ENCODE assay signal across 27 cellular contexts in the genomic region with DNA sequence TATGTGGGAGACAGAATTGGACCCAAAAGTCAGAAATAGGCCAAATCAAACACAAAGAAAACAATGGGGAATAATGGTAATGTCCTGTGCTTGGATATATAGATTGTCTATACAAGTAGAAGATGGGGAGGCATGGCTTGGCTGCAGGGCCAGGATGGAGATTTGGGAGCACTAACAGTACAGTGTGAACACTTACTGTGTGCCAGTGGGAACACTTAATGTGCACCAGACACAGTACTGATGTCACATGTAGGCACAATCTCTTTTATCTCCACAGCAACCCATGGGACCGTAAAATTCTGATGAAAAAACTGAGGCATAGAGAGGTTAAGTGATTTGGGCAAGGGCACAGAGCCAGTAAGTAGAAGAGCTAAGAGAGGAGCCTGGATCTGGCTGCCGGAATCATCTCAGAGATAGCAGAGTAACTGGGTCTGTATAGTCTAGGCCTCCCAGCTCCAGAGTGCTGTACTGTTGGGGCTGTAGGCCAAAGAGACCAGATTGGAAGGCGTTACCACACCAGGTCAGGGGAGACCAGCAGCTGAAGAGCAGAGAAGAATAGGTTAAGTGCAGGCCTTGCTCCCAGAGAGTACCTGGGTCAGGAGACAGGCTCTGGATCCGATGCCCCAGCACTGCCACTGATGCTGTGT.
DNase-seq lines count a peak whose midpoint lies in the region; ATAC-seq and TF ChIP-seq lines count a peak whose summit lies in the region.
"Had no signal": no experiment of that assay in that cellular context is flagged by ENCODE, and none has a peak within 500 bp of the region (broad histone marks: within the 10 kb centered on the region; RNA-seq: fewer than 3 reads in every experiment).

No MANE protein-coding gene starts in this region.

- H3K9me3 Mint-ChIP-seq in activated naive CD4-positive, alpha-beta T cell treated with anti-CD3 and anti-CD28 coated beads, Interleukin-2, amount 50 U/mL, for 24 hours = no peaks in the 10 kb centered on the region
- H3K9me3 Mint-ChIP-seq in glutamatergic neuron (ENCODE audit: unreplicated experiment) = peaks cover 2% of the 10 kb centered on the region
- H3K9me3 Mint-ChIP-seq: activated B cell treated with CpG ODN at 0.5 μM for 24 hours; activated CD4-positive, alpha-beta memory T cell treated with anti-CD3 and anti-CD28 coated beads for 36 hours; activated naive CD8-positive, alpha-beta T cell treated with anti-CD3 and anti-CD28 coated beads, Interleukin-2, amount 10 ng/mL, durations not matched to agents 7 days and 5 days; activated T-helper 1 cell treated with anti-CD3 and anti-CD28 coated beads, Interleukin-12 subunit alpha, Interleukin-12 subunit beta, Interleukin-2, Interleukin-4 antibody, amounts not matched to agents 30 ng/mL and 10 ng/mL and 1 ng/mL, durations not matched to agents 14 hours and 24 hours and 36 hours; IgD-negative memory B cell; stimulated activated naive B cell treated with anti-CD40 and anti-IgM and Interleukin-4, amounts not matched to agents 10 μg/mL and 1 μg/mL and 100 μg/mL, for 72 hours had no signal

- H3K27ac Mint-ChIP-seq in activated naive CD4-positive, alpha-beta T cell treated with anti-CD3 and anti-CD28 coated beads, Interleukin-2, amount 50 U/mL, for 24 hours = peak overlapping the region; percentile 15
- no peak overlapping the region for H3K27ac Mint-ChIP-seq in glutamatergic neuron (ENCODE audit: unreplicated experiment)
- H3K27ac Mint-ChIP-seq: activated B cell treated with CpG ODN at 0.5 μM for 24 hours; activated CD4-positive, alpha-beta memory T cell treated with anti-CD3 and anti-CD28 coated beads for 36 hours; activated naive CD8-positive, alpha-beta T cell treated with anti-CD3 and anti-CD28 coated beads, Interleukin-2, amount 10 ng/mL, durations not matched to agents 7 days and 5 days; activated T-helper 1 cell treated with anti-CD3 and anti-CD28 coated beads, Interleukin-12 subunit alpha, Interleukin-12 subunit beta, Interleukin-2, Interleukin-4 antibody, amounts not matched to agents 30 ng/mL and 10 ng/mL and 1 ng/mL, durations not matched to agents 14 hours and 24 hours and 36 hours; IgD-negative memory B cell; stimulated activated naive B cell treated with anti-CD40 and anti-IgM and Interleukin-4, amounts not matched to agents 10 μg/mL and 1 μg/mL and 100 μg/mL, for 72 hours had no signal

- H3K4me3 ChIP-seq in right atrium auricular region (no peak overlapping the region), brain microvascular endothelial cell (ENCODE audit: low read depth, low read length) (no peak overlapping the region)

- no peaks in the 10 kb centered on the region for H3K4me1 Mint-ChIP-seq in activated naive CD4-positive, alpha-beta T cell treated with anti-CD3 and anti-CD28 coated beads, Interleukin-2, amount 50 U/mL, for 24 hours
- H3K4me1 Mint-ChIP-seq in glutamatergic neuron (ENCODE audit: low read depth, unreplicated experiment) = peaks cover 2% of the 10 kb centered on the region
- H3K4me1 Mint-ChIP-seq: activated B cell treated with CpG ODN at 0.5 μM for 24 hours; IgD-negative memory B cell; stimulated activated naive B cell treated with anti-CD40 and anti-IgM and Interleukin-4, amounts not matched to agents 10 μg/mL and 1 μg/mL and 100 μg/mL, for 72 hours had no signal

- TF ChIP-seq CTCF in right atrium auricular region (IDR thresholded peaks at IDR 0.05) (no peak), glutamatergic neuron (IDR thresholded peaks at IDR 0.05; ENCODE audit: partially characterized antibody, unreplicated experiment) (no peak), brain microvascular endothelial cell (IDR thresholded peaks at IDR 0.05; ENCODE audit: low read depth, low read length, missing control alignments) (no peak)

- DNase-seq in activated naive CD4-positive, alpha-beta T cell treated with Interleukin-2 at 50 U/mL for 16 hours = no peak
- peak; percentile 11 to 40 for DNase-seq in cerebellar nuclear complex (lab: John Stamatoyannopoulos, UW)
- DNase-seq in right atrium auricular region (ENCODE audit: low spot score) = no peak
- DNase-seq in glutamatergic neuron = no peak
- DNase-seq in brain microvascular endothelial cell = no peak
- no peak for DNase-seq in amniotic stem cell (lab: John Stamatoyannopoulos, UW)
- DNase-seq: activated B cell treated with CpG ODN at 0.5 μM for 24 hours; activated CD4-positive, alpha-beta memory T cell treated with anti-CD3 and anti-CD28 coated beads for 36 hours; activated CD8-positive, alpha-beta memory T cell treated with anti-CD3 and anti-CD28 coated beads, Interleukin-2, amount 50 U/mL, for 4 hours; activated naive CD8-positive, alpha-beta T cell treated with anti-CD3 and anti-CD28 coated beads, Interleukin-2, amount 10 ng/mL, durations not matched to agents 7 days and 5 days; AML-193; DMS53; effector CD8-positive, alpha-beta T cell; H7; kidney glomerular epithelial cell; NCI-H1048; NCI-H1694 treated with DMSO at 0.1 percent for 48 hours; NCI-H2171 treated with DMSO at 0.1 percent for 48 hours; NCI-H526; SIG-M5; stimulated activated CD4-positive, alpha-beta T cell treated with anti-CD3 and anti-CD28 coated beads, Interleukin-15, amount 100 ng/mL, for 24 hours; stimulated activated naive B cell treated with anti-CD40 and anti-IgM and Interleukin-4, amounts not matched to agents 10 μg/mL and 1 μg/mL and 100 μg/mL, for 72 hours had no signal

- H3K27me3 ChIP-seq in right atrium auricular region (no peaks in the 10 kb centered on the region), brain microvascular endothelial cell (replicated peaks) (no peaks in the 10 kb centered on the region)

- no peaks in the 10 kb centered on the region for H3K27me3 Mint-ChIP-seq in activated naive CD4-positive, alpha-beta T cell treated with anti-CD3 and anti-CD28 coated beads, Interleukin-2, amount 50 U/mL, for 24 hours
- no peaks in the 10 kb centered on the region for H3K27me3 Mint-ChIP-seq in glutamatergic neuron (ENCODE audit: unreplicated experiment)
- H3K27me3 Mint-ChIP-seq: activated B cell treated with CpG ODN at 0.5 μM for 24 hours; activated CD4-positive, alpha-beta memory T cell treated with anti-CD3 and anti-CD28 coated beads for 36 hours; activated naive CD8-positive, alpha-beta T cell treated with anti-CD3 and anti-CD28 coated beads, Interleukin-2, amount 10 ng/mL, durations not matched to agents 7 days and 5 days; IgD-negative memory B cell; stimulated activated naive B cell treated with anti-CD40 and anti-IgM and Interleukin-4, amounts not matched to agents 10 μg/mL and 1 μg/mL and 100 μg/mL, for 72 hours had no signal

- H3K27ac ChIP-seq in right atrium auricular region = peak overlapping the region; percentile 56 to 86
- no peak overlapping the region for H3K27ac ChIP-seq in brain microvascular endothelial cell
- H3K27ac ChIP-seq: epithelial cell of prostate had no signal

- H3K4me1 ChIP-seq in right atrium auricular region = peaks cover 0 to 33% of the 10 kb centered on the region in 2 donors

- H3K4me3 Mint-ChIP-seq in activated naive CD4-positive, alpha-beta T cell treated with anti-CD3 and anti-CD28 coated beads, Interleukin-2, amount 50 U/mL, for 24 hours = no peak overlapping the region
- H3K4me3 Mint-ChIP-seq in glutamatergic neuron (ENCODE audit: unreplicated experiment) = no peak overlapping the region
- H3K4me3 Mint-ChIP-seq: activated B cell treated with CpG ODN at 0.5 μM for 24 hours; activated CD4-positive, alpha-beta memory T cell treated with anti-CD3 and anti-CD28 coated beads for 36 hours; activated naive CD8-positive, alpha-beta T cell treated with anti-CD3 and anti-CD28 coated beads, Interleukin-2, amount 10 ng/mL, durations not matched to agents 7 days and 5 days; activated T-helper 1 cell treated with anti-CD3 and anti-CD28 coated beads, Interleukin-12 subunit alpha, Interleukin-12 subunit beta, Interleukin-2, Interleukin-4 antibody, amounts not matched to agents 30 ng/mL and 10 ng/mL and 1 ng/mL, durations not matched to agents 14 hours and 24 hours and 36 hours; IgD-negative memory B cell; stimulated activated naive B cell treated with anti-CD40 and anti-IgM and Interleukin-4, amounts not matched to agents 10 μg/mL and 1 μg/mL and 100 μg/mL, for 72 hours had no signal

- H3K36me3 Mint-ChIP-seq in activated naive CD4-positive, alpha-beta T cell treated with anti-CD3 and anti-CD28 coated beads, Interleukin-2, amount 50 U/mL, for 24 hours = peaks cover 30% of the 10 kb centered on the region
- H3K36me3 Mint-ChIP-seq in glutamatergic neuron (ENCODE audit: unreplicated experiment) = no peaks in the 10 kb centered on the region

- in situ Hi-C loops in brain microvascular endothelial cell (cut with HindIII; ENCODE audit: low pct_ligation_motif_present, low sequenced_read_pairs) = no loop called here

- H3K9me3 ChIP-seq in right atrium auricular region = no peaks in the 10 kb centered on the region

- H3K36me3 ChIP-seq in right atrium auricular region (peaks cover 37% of the 10 kb centered on the region), brain microvascular endothelial cell (replicated peaks) (peaks cover 13% of the 10 kb centered on the region)

- no peak for ATAC-seq in HG02870 (IDR thresholded peaks at IDR 0.05; ENCODE audit: unreplicated experiment)
- ATAC-seq: stimulated activated naive B cell treated with anti-CD40 and anti-IgM and Interleukin-4, amounts not matched to agents 10 μg/mL and 1 μg/mL and 100 μg/mL, for 72 hours had no signal

Comparison
In these comparisons a context has a peak if more than half of its experiments do, and no peak if none do; other contexts are left out.
1. DNase-seq: peak in cerebellar nuclear complex (2 of 2); none in activated naive CD4-positive, alpha-beta T cell treated with Interleukin-2 at 50 U/mL for 16 hours (single experiment), right atrium auricular region (single experiment), glutamatergic neuron (single experiment), brain microvascular endothelial cell (single experiment) and amniotic stem cell (single experiment).